13 cellular contexts compared by ENCODE assay signal in genomic region chr19:5631511-5632240, GRCh38. TPM values are rescaled to one million over a fixed set of nuclear protein-coding genes. Genes with fewer than 3 reads are reported as not detected.
A peak's percentile ranks its signal among the peaks of the same experiment; 100 is the strongest.
DNase-seq lines count a peak whose midpoint lies in the region; ATAC-seq and TF ChIP-seq lines count a peak whose summit lies in the region.
"Had no signal": no experiment of that assay in that cellular context is flagged by ENCODE, and none has a peak within 500 bp of the region (broad histone marks: within the 10 kb centered on the region; RNA-seq: fewer than 3 reads in every experiment).

No MANE protein-coding gene starts in this region.

- no peak overlapping the region for H3K4me3 Mint-ChIP-seq in activated T-cell treated with anti-CD3 and anti-CD28 coated beads, Interleukin-2, amount 50 U/mL, for 24 hours
- H3K4me3 Mint-ChIP-seq in naive B cell, result peak overlapping the region in 1 of 8 donors; percentile 7
- H3K4me3 Mint-ChIP-seq: T-helper 1 cell treated with Interleukin-12 subunit alpha and Interleukin-12 subunit beta and Interleukin-4 antibody, amounts not matched to agents 30 μg/mL and 1 μg/mL, for 36 hours had no signal

- H3K4me1 ChIP-seq in urinary bladder (ENCODE audit: insufficient read depth), result peaks cover 2% of the 10 kb centered on the region

- H3K27ac ChIP-seq in dorsolateral prefrontal cortex (peak overlapping the region in 40 of 59 donors; percentile 2 to 80 (median 50)), urinary bladder (ENCODE audit: low read depth) (peak overlapping the region; percentile 69)

- peaks cover 97% of the 10 kb centered on the region for H3K36me3 Mint-ChIP-seq in activated T-cell treated with anti-CD3 and anti-CD28 coated beads, Interleukin-2, amount 50 U/mL, for 24 hours (ENCODE audit: low read depth)
- peaks cover 4 to 8% of the 10 kb centered on the region in 2 donors for H3K36me3 Mint-ChIP-seq in naive B cell

- peak overlapping the region; percentile 2 for H3K27ac Mint-ChIP-seq in activated T-cell treated with anti-CD3 and anti-CD28 coated beads, Interleukin-2, amount 50 U/mL, for 24 hours
- H3K27ac Mint-ChIP-seq in naive B cell, result peak overlapping the region; percentile 2 to 82 (median 50)
- H3K27ac Mint-ChIP-seq: T-helper 1 cell treated with Interleukin-12 subunit alpha and Interleukin-12 subunit beta and Interleukin-4 antibody, amounts not matched to agents 30 μg/mL and 1 μg/mL, for 36 hours had no signal

- no peak for ATAC-seq in naive B cell (ENCODE audit: low read depth in 2 of 2)

- no peaks in the 10 kb centered on the region for H3K36me3 ChIP-seq in urinary bladder (ENCODE audit: insufficient read depth)

- peak overlapping the region in 3 of 59 donors; percentile 10 to 20 (median 18) for H3K4me3 ChIP-seq in dorsolateral prefrontal cortex
- H3K4me3 ChIP-seq in urinary bladder (ENCODE audit: low read depth, low read length), result no peak overlapping the region
- H3K4me3 ChIP-seq: lung had no signal

- no peak for DNase-seq in activated T-cell treated with anti-CD3 and anti-CD28 coated beads, Interleukin-2, amount 50 U/mL, for 24 hours
- no peak for DNase-seq in activated T-cell treated with anti-CD3 and anti-CD28 coated beads, Interleukin-2, amount 50 U/mL, for 1 hour
- no peak for DNase-seq in dorsolateral prefrontal cortex
- DNase-seq in naive B cell, result no peak
- DNase-seq in NCI-H1694 (lab: John Stamatoyannopoulos, UW), result no peak
- DNase-seq in NCI-H524 (lab: John Stamatoyannopoulos, UW), result no peak
- DNase-seq in GF-D8 (lab: John Stamatoyannopoulos, UW), result no peak
- DNase-seq: central memory CD4-positive, alpha-beta T cell; DMS79; NCI-H2081 had no signal

- WGBS in urinary bladder, result 66% methylated on average over 9 of the region's 9 CpGs

- peaks cover 81% of the 10 kb centered on the region for H3K4me1 Mint-ChIP-seq in activated T-cell treated with anti-CD3 and anti-CD28 coated beads, Interleukin-2, amount 50 U/mL, for 24 hours (ENCODE audit: low read depth)
- peaks cover 46 to 66% (median 52%) of the 10 kb centered on the region in 3 donors for H3K4me1 Mint-ChIP-seq in naive B cell

- H3K9me3 Mint-ChIP-seq in activated T-cell treated with anti-CD3 and anti-CD28 coated beads, Interleukin-2, amount 50 U/mL, for 24 hours, result no peaks in the 10 kb centered on the region
- H3K9me3 Mint-ChIP-seq in naive B cell, result peaks cover 0 to 1% (median 0%) of the 10 kb centered on the region in 7 donors
- H3K9me3 Mint-ChIP-seq: T-helper 1 cell treated with Interleukin-12 subunit alpha and Interleukin-12 subunit beta and Interleukin-4 antibody, amounts not matched to agents 30 μg/mL and 1 μg/mL, for 36 hours had no signal

- TF ChIP-seq CTCF in dorsolateral prefrontal cortex (IDR thresholded peaks at IDR 0.05 in 54 of 56, conservative IDR thresholded peaks at IDR 0.05 in 2 of 56; ENCODE audit: low read depth in 1 of 56, partially characterized antibody in 56 of 56), result no peak

- intact Hi-C loops in dorsolateral prefrontal cortex (cut with DNase I), result no loop called here

- no peaks in the 10 kb centered on the region for H3K27me3 Mint-ChIP-seq in activated T-cell treated with anti-CD3 and anti-CD28 coated beads, Interleukin-2, amount 50 U/mL, for 24 hours
- H3K27me3 Mint-ChIP-seq in naive B cell, result no peaks in the 10 kb centered on the region

- H3K27me3 ChIP-seq in dorsolateral prefrontal cortex, result no peaks in the 10 kb centered on the region

RNA-seq across cellular contexts. Expression of gene SAFB, which starts 8.8 kb away (rescaled TPM):
- total RNA-seq in dorsolateral prefrontal cortex (100 to 1,000 TPM; 102 to 184 (median 133) TPM), urinary bladder (63.3 TPM)
- polyA plus RNA-seq in naive B cell (ENCODE audit: low read depth in 6 of 6) (100 to 1,000 TPM in 1 of 6 donors, 10 to 100 TPM in 5; 18.3 to 119 (median 43.4) TPM), urinary bladder (69.3 TPM)

RNA-seq across cellular contexts. Expression of gene SAFB2, which starts 9.1 kb away (rescaled TPM):
- total RNA-seq in dorsolateral prefrontal cortex (100 to 1,000 TPM; 117 to 326 (median 190) TPM), urinary bladder (47.9 TPM)
- polyA plus RNA-seq in naive B cell (ENCODE audit: low read depth in 6 of 6) (10 to 100 TPM; 19.9 to 56.0 (median 29.3) TPM), urinary bladder (53.5 TPM)

RNA-seq across cellular contexts. Expression of gene MICOS13, which starts 48.6 kb away (rescaled TPM):
- total RNA-seq in dorsolateral prefrontal cortex (10 to 100 TPM; 42.0 to 91.5 (median 69.5) TPM), urinary bladder (18.8 TPM)
- polyA plus RNA-seq in naive B cell (ENCODE audit: low read depth in 6 of 6) (100 to 1,000 TPM in 2 of 6 donors, 10 to 100 TPM in 4; 74.0 to 101 (median 86.6) TPM), urinary bladder (98.4 TPM)

RNA-seq across cellular contexts. Expression of gene HSD11B1L, which starts 49.2 kb away (rescaled TPM):
- total RNA-seq in dorsolateral prefrontal cortex (10 to 100 TPM; 20.4 to 80.3 (median 55.4) TPM), urinary bladder (3.6 TPM)
- polyA plus RNA-seq in naive B cell (ENCODE audit: low read depth in 6 of 6) (1 to 10 TPM; 1.1 to 6.5 (median 2.6) TPM), urinary bladder (17.5 TPM)

RNA-seq across cellular contexts. Expression of gene RPL36, which starts 58.4 kb away (rescaled TPM):
- total RNA-seq in dorsolateral prefrontal cortex, result 100 to 1,000 TPM; 215 to 431 (median 280) TPM
- polyA plus RNA-seq in naive B cell (ENCODE audit: low read depth in 6 of 6), result 1,000 to 10,000 TPM; 1,207 to 2,143 (median 1,738) TPM
- 287 TPM for total RNA-seq in urinary bladder
- polyA plus RNA-seq in urinary bladder, result 1,053 TPM
